In the genomic region with DNA sequence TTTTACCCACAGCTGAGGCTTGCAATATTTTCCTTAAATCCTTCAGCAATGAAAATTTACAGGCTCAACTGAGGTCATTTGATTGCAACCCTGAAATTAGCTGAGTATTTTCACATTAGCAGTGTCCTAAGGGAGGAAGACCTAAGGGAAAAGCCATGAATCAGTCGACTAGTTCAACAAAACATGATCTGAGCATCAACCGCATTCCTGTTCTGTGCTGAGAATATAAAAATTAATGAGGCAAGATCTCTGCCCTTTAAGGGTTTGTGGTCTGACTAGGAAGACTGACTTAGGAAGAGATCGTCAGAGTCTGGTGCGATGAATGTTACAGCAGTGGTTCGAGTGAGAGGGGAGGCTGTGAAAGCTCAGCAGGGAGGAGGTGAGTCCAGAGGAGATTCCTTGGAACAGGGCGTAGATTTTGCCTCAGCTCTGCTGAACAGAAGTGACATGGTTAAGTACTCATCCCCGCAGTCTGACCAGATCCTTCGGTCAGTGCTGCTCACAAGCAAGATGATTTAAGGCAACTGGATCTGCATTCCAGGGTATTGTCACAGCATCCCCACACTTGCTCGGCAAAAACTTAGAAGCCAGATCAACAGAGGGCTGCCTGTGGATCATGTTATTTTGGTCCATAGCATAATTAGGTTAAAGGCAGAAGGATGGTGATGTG, we compare ENCODE assay signal across 21 cellular contexts. TPM values are rescaled to one million over a fixed set of nuclear protein-coding genes. Genes with fewer than 3 reads are reported as not detected.
A peak's percentile ranks its signal among the peaks of the same experiment; 100 is the strongest.
DNase-seq lines count a peak whose midpoint lies in the region; ATAC-seq and TF ChIP-seq lines count a peak whose summit lies in the region.
"Had no signal": no experiment of that assay in that cellular context is flagged by ENCODE, and none has a peak within 500 bp of the region (broad histone marks: within the 10 kb centered on the region; RNA-seq: fewer than 3 reads in every experiment).

No MANE protein-coding gene starts in this region.

- H3K9me3 ChIP-seq in adipocyte (ENCODE audit: control insufficient read depth, low read length) = no peaks in the 10 kb centered on the region
- no peaks in the 10 kb centered on the region for H3K9me3 ChIP-seq in gastroesophageal sphincter
- H3K9me3 ChIP-seq: esophagus squamous epithelium, left ventricle myocardium inferior, MG63, mucosa of descending colon, suprapubic skin had no signal

- no peaks in the 10 kb centered on the region for H3K36me3 Mint-ChIP-seq in glutamatergic neuron (ENCODE audit: unreplicated experiment)
- peaks cover 5% of the 10 kb centered on the region for H3K36me3 Mint-ChIP-seq in activated naive CD8-positive, alpha-beta T cell treated with anti-CD3 and anti-CD28 coated beads, Interleukin-2, amount 50 U/mL, for 24 hours (ENCODE audit: low read depth)
- H3K36me3 Mint-ChIP-seq: activated naive CD4-positive, alpha-beta T cell treated with anti-CD3 and anti-CD28 coated beads, Interleukin-2, amount 10 ng/mL, durations not matched to agents 7 days and 5 days had no signal

- ATAC-seq in gastroesophageal sphincter (peak; percentile 31), GM21381 (IDR thresholded peaks at IDR 0.05; ENCODE audit: unreplicated experiment) (no peak)
- no peak for ATAC-seq in activated naive CD8-positive, alpha-beta T cell treated with anti-CD3 and anti-CD28 coated beads, Interleukin-2, amount 50 U/mL, for 24 hours
- ATAC-seq: mucosa of descending colon had no signal

- no peaks in the 10 kb centered on the region for H3K4me1 Mint-ChIP-seq in glutamatergic neuron (ENCODE audit: low read depth, unreplicated experiment)
- H3K4me1 Mint-ChIP-seq in activated naive CD8-positive, alpha-beta T cell treated with anti-CD3 and anti-CD28 coated beads, Interleukin-2, amount 50 U/mL, for 24 hours = peaks cover 2% of the 10 kb centered on the region
- H3K4me1 Mint-ChIP-seq: activated naive CD4-positive, alpha-beta T cell treated with anti-CD3 and anti-CD28 coated beads, Interleukin-2, amount 10 ng/mL, durations not matched to agents 7 days and 5 days; B cell had no signal

- H3K9me3 Mint-ChIP-seq in glutamatergic neuron (ENCODE audit: unreplicated experiment) = no peaks in the 10 kb centered on the region
- no peaks in the 10 kb centered on the region for H3K9me3 Mint-ChIP-seq in activated naive CD8-positive, alpha-beta T cell treated with anti-CD3 and anti-CD28 coated beads, Interleukin-2, amount 50 U/mL, for 24 hours
- H3K9me3 Mint-ChIP-seq: activated naive CD4-positive, alpha-beta T cell treated with anti-CD3 and anti-CD28 coated beads, Interleukin-2, amount 10 ng/mL, durations not matched to agents 7 days and 5 days had no signal

- peak overlapping the region; percentile 39 for H3K4me3 ChIP-seq in adipocyte (ENCODE audit: low read length)
- H3K4me3 ChIP-seq in gastroesophageal sphincter = no peak overlapping the region
- H3K4me3 ChIP-seq in skeletal muscle cell (ENCODE audit: low read depth, low read length) = no peak overlapping the region
- H3K4me3 ChIP-seq: esophagus squamous epithelium, left ventricle myocardium inferior, MG63, mucosa of descending colon, skin epidermis, suprapubic skin had no signal

- no peak overlapping the region for H3K27ac Mint-ChIP-seq in glutamatergic neuron (ENCODE audit: unreplicated experiment)
- no peak overlapping the region for H3K27ac Mint-ChIP-seq in activated naive CD8-positive, alpha-beta T cell treated with anti-CD3 and anti-CD28 coated beads, Interleukin-2, amount 50 U/mL, for 24 hours
- H3K27ac Mint-ChIP-seq: activated naive CD4-positive, alpha-beta T cell treated with anti-CD3 and anti-CD28 coated beads, Interleukin-2, amount 10 ng/mL, durations not matched to agents 7 days and 5 days; B cell had no signal

- H3K27ac ChIP-seq in gastroesophageal sphincter = no peak overlapping the region
- H3K27ac ChIP-seq: esophagus squamous epithelium, left ventricle myocardium inferior, suprapubic skin had no signal

- H3K9ac ChIP-seq in adipocyte (ENCODE audit: low read length) = peak overlapping the region; percentile 58

- no peak for TF ChIP-seq CTCF in gastroesophageal sphincter (IDR thresholded peaks at IDR 0.05)
- no peak for TF ChIP-seq CTCF in glutamatergic neuron (IDR thresholded peaks at IDR 0.05; ENCODE audit: partially characterized antibody, unreplicated experiment)

- peak; percentile 96 for DNase-seq in EH (ENCODE audit: low read depth)
- peak; percentile 20 for DNase-seq in adipocyte (ENCODE audit: low read depth)
- DNase-seq in skeletal muscle cell (ENCODE audit: low read depth) = peak; percentile 75
- no peak for DNase-seq in glutamatergic neuron
- DNase-seq in activated naive CD8-positive, alpha-beta T cell treated with anti-CD3 and anti-CD28 coated beads, Interleukin-2, amount 50 U/mL, for 24 hours = no peak
- DNase-seq in mucosa of gallbladder (ENCODE audit: low spot score) = no peak
- DNase-seq: activated CD4-positive, alpha-beta T cell treated with anti-CD3 and anti-CD28 coated beads for 48 hours; activated naive CD4-positive, alpha-beta T cell treated with anti-CD3 and anti-CD28 coated beads, Interleukin-2, amount 10 ng/mL, durations not matched to agents 7 days and 5 days; dermis blood vessel endothelial cell; esophagus squamous epithelium; GF-D8; left ventricle myocardium inferior; MG63; mucosa of descending colon; NCI-H146; stimulated activated CD4-positive, alpha-beta T cell treated with anti-CD3 and anti-CD28 coated beads, Interleukin-4, amount 100 ng/mL, for 24 hours had no signal

- H3K4me3 Mint-ChIP-seq in glutamatergic neuron (ENCODE audit: unreplicated experiment) = no peak overlapping the region
- no peak overlapping the region for H3K4me3 Mint-ChIP-seq in activated naive CD8-positive, alpha-beta T cell treated with anti-CD3 and anti-CD28 coated beads, Interleukin-2, amount 50 U/mL, for 24 hours
- H3K4me3 Mint-ChIP-seq: activated naive CD4-positive, alpha-beta T cell treated with anti-CD3 and anti-CD28 coated beads, Interleukin-2, amount 10 ng/mL, durations not matched to agents 7 days and 5 days; B cell had no signal

- H3K27me3 Mint-ChIP-seq in glutamatergic neuron (ENCODE audit: unreplicated experiment) = peaks cover under 1% of the 10 kb centered on the region
- no peaks in the 10 kb centered on the region for H3K27me3 Mint-ChIP-seq in activated naive CD8-positive, alpha-beta T cell treated with anti-CD3 and anti-CD28 coated beads, Interleukin-2, amount 50 U/mL, for 24 hours
- H3K27me3 Mint-ChIP-seq: activated naive CD4-positive, alpha-beta T cell treated with anti-CD3 and anti-CD28 coated beads, Interleukin-2, amount 10 ng/mL, durations not matched to agents 7 days and 5 days; B cell had no signal

- no peaks in the 10 kb centered on the region for H3K27me3 ChIP-seq in adipocyte (replicated peaks; ENCODE audit: control insufficient read depth, insufficient read depth, low read length)
- no peaks in the 10 kb centered on the region for H3K27me3 ChIP-seq in gastroesophageal sphincter
- H3K27me3 ChIP-seq: esophagus squamous epithelium, MG63, suprapubic skin had no signal

- peaks cover 30% of the 10 kb centered on the region for H3K4me1 ChIP-seq in adipocyte (ENCODE audit: control insufficient read depth, insufficient read depth, low read length)
- no peaks in the 10 kb centered on the region for H3K4me1 ChIP-seq in gastroesophageal sphincter
- H3K4me1 ChIP-seq: left ventricle myocardium inferior, suprapubic skin had no signal

- 71 to 77% methylated on average over 8 of the region's 9 CpGs for WGBS in gastroesophageal sphincter (ENCODE audit: low coverage in 1 of 2), 2 donors

- no peak for TF ChIP-seq EP300 in gastroesophageal sphincter (IDR thresholded peaks at IDR 0.05)

- TF ChIP-seq POLR2A in gastroesophageal sphincter (IDR thresholded peaks at IDR 0.05) = no peak

- H3K36me3 ChIP-seq in adipocyte (ENCODE audit: control insufficient read depth, insufficient read depth, low read length, severe bottlenecking) = no peaks in the 10 kb centered on the region
- no peaks in the 10 kb centered on the region for H3K36me3 ChIP-seq in gastroesophageal sphincter
- H3K36me3 ChIP-seq: left ventricle myocardium inferior, suprapubic skin had no signal

RNA-seq across cellular contexts. Expression of gene BMAL2, which starts 49.6 kb away (rescaled TPM):
- 1 to 10 TPM; 3.0 to 8.7 (median 6.0) TPM for total RNA-seq in gastroesophageal sphincter
- 5.3 TPM for total RNA-seq in glutamatergic neuron (ENCODE audit: unreplicated experiment)
- 8.2 TPM for total RNA-seq in mucosa of gallbladder

Comparison
In these comparisons a context has a peak if more than half of its experiments do, and no peak if none do; other contexts are left out.
1. DNase-seq: peak in EH (single experiment), adipocyte (single experiment) and skeletal muscle cell (single experiment); none in glutamatergic neuron (single experiment), activated naive CD8-positive, alpha-beta T cell treated with anti-CD3 and anti-CD28 coated beads, Interleukin-2, amount 50 U/mL, for 24 hours (single experiment) and mucosa of gallbladder (single experiment).